In genomic region chr10:93287775-93288174, GRCh38 we compare ENCODE assay signal across 1 cellular context.
TF ChIP-seq lines count a peak whose summit lies in the region.

No MANE protein-coding gene starts in this region.

TF ChIP-seq in HepG2, 621 proteins besides CTCF, POLR2A, EP300 and RAD21 (continued from another document):
- TF ChIP-seq MLXIP (CRISPR knock-in tag; IDR thresholded peaks at IDR 0.05; ENCODE audit: borderline replicate concordance) (no peak), PRDM10 (CRISPR knock-in tag; IDR thresholded peaks at IDR 0.05; ENCODE audit: low read depth) (no peak), ZNF841 (CRISPR knock-in tag; IDR thresholded peaks at IDR 0.05; ENCODE audit: borderline replicate concordance) (no peak)
- TF ChIP-seq, protein P1, sequence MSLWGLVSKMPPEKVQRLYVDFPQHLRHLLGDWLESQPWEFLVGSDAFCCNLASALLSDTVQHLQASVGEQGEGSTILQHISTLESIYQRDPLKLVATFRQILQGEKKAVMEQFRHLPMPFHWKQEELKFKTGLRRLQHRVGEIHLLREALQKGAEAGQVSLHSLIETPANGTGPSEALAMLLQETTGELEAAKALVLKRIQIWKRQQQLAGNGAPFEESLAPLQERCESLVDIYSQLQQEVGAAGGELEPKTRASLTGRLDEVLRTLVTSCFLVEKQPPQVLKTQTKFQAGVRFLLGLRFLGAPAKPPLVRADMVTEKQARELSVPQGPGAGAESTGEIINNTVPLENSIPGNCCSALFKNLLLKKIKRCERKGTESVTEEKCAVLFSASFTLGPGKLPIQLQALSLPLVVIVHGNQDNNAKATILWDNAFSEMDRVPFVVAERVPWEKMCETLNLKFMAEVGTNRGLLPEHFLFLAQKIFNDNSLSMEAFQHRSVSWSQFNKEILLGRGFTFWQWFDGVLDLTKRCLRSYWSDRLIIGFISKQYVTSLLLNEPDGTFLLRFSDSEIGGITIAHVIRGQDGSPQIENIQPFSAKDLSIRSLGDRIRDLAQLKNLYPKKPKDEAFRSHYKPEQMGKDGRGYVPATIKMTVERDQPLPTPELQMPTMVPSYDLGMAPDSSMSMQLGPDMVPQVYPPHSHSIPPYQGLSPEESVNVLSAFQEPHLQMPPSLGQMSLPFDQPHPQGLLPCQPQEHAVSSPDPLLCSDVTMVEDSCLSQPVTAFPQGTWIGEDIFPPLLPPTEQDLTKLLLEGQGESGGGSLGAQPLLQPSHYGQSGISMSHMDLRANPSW (CRISPR knock-in tag; IDR thresholded peaks at IDR 0.05; ENCODE audit: borderline replicate concordance), result no peak
